In genomic region chr9:100595391-100596199, GRCh38 we compare ENCODE assay signal across 7 cellular contexts. TPM values are rescaled to one million over a fixed set of nuclear protein-coding genes. Genes with fewer than 3 reads are reported as not detected.
A peak's percentile ranks its signal among the peaks of the same experiment; 100 is the strongest.
DNase-seq lines count a peak whose midpoint lies in the region; FAIRE-seq lines count a peak whose summit lies in the region.

No MANE protein-coding gene starts in this region.

- H3K36me3 Mint-ChIP-seq in activated T-helper 2 cell treated with anti-CD3 and anti-CD28 coated beads, Interferon-gamma antibody, Interleukin-2, Interleukin-4, amounts not matched to agents 10 μg/mL and 5 μg/mL and 100 μg/mL, durations not matched to agents 14 hours and 24 hours and 36 hours (ENCODE audit: low read depth): no peaks in the 10 kb centered on the region

- no peak overlapping the region for H3K27ac Mint-ChIP-seq in activated T-helper 2 cell treated with anti-CD3 and anti-CD28 coated beads, Interferon-gamma antibody, Interleukin-2, Interleukin-4, amounts not matched to agents 10 μg/mL and 5 μg/mL and 100 μg/mL, durations not matched to agents 14 hours and 24 hours and 36 hours

- H3K27me3 Mint-ChIP-seq in activated T-helper 2 cell treated with anti-CD3 and anti-CD28 coated beads, Interferon-gamma antibody, Interleukin-2, Interleukin-4, amounts not matched to agents 10 μg/mL and 5 μg/mL and 100 μg/mL, durations not matched to agents 14 hours and 24 hours and 36 hours (ENCODE audit: low read depth): peaks cover 18% of the 10 kb centered on the region

- DNase-seq in DMS53 (lab: John Stamatoyannopoulos, UW): peak; percentile 59
- DNase-seq in GM19239 (ENCODE audit: insufficient read length, low spot score): peak; percentile 22
- peak; percentile 51 for DNase-seq in KG1 (lab: John Stamatoyannopoulos, UW)
- peak; percentile 74 for DNase-seq in RKO (ENCODE audit: low spot score)
- peak; percentile 67 for DNase-seq in epidermal melanocyte (ENCODE audit: insufficient read length, low spot score)
- peak; percentile 77 for DNase-seq in middle frontal gyrus (ENCODE audit: extremely low spot score, low spot score)
- DNase-seq in activated T-helper 2 cell treated with anti-CD3 and anti-CD28 coated beads, Interferon-gamma antibody, Interleukin-2, Interleukin-4, amounts not matched to agents 10 μg/mL and 5 μg/mL and 100 μg/mL, durations not matched to agents 14 hours and 24 hours and 36 hours (ENCODE audit: low spot score): no peak

- peaks cover 15% of the 10 kb centered on the region for H3K4me1 Mint-ChIP-seq in activated T-helper 2 cell treated with anti-CD3 and anti-CD28 coated beads, Interferon-gamma antibody, Interleukin-2, Interleukin-4, amounts not matched to agents 10 μg/mL and 5 μg/mL and 100 μg/mL, durations not matched to agents 14 hours and 24 hours and 36 hours (ENCODE audit: low read depth)

- intact Hi-C loops in activated T-helper 2 cell treated with anti-CD3 and anti-CD28 coated beads, Interferon-gamma antibody, Interleukin-2, Interleukin-4, amounts not matched to agents 10 μg/mL and 5 μg/mL and 100 μg/mL, durations not matched to agents 14 hours and 24 hours and 36 hours (cut with micrococcal nuclease): loop anchor here (1.0 to 5.0 kb wide), 3 partner anchors 91 to 567 kb away; partner anchors contain the start of gene MSANTD3

- H3K4me3 Mint-ChIP-seq in activated T-helper 2 cell treated with anti-CD3 and anti-CD28 coated beads, Interferon-gamma antibody, Interleukin-2, Interleukin-4, amounts not matched to agents 10 μg/mL and 5 μg/mL and 100 μg/mL, durations not matched to agents 14 hours and 24 hours and 36 hours (ENCODE audit: low read depth): no peak overlapping the region

- FAIRE-seq in GM19239 (lab: Jason Lieb, UNC): peak; percentile 89

- H3K9me3 Mint-ChIP-seq in activated T-helper 2 cell treated with anti-CD3 and anti-CD28 coated beads, Interferon-gamma antibody, Interleukin-2, Interleukin-4, amounts not matched to agents 10 μg/mL and 5 μg/mL and 100 μg/mL, durations not matched to agents 14 hours and 24 hours and 36 hours: no peaks in the 10 kb centered on the region

RNA-seq across cellular contexts. Expression of gene CAVIN4, which starts 17.7 kb away (rescaled TPM):
- total RNA-seq in activated T-helper 2 cell treated with anti-CD3 and anti-CD28 coated beads, Interferon-gamma antibody, Interleukin-2, Interleukin-4, amounts not matched to agents 10 μg/mL and 5 μg/mL and 100 μg/mL, durations not matched to agents 14 hours and 24 hours and 36 hours: 0.23 and 0.34 TPM in 2 replicates
